ENCODE assay signal across 11 cellular contexts in genomic region chr9:93505518-93506123, GRCh38. TPM values are rescaled to one million over a fixed set of nuclear protein-coding genes. Genes with fewer than 3 reads are reported as not detected.
DNase-seq lines count a peak whose midpoint lies in the region; ATAC-seq and TF ChIP-seq lines count a peak whose summit lies in the region.
"Had no signal": no experiment of that assay in that cellular context is flagged by ENCODE, and none has a peak within 500 bp of the region (broad histone marks: within the 10 kb centered on the region; RNA-seq: fewer than 3 reads in every experiment).

No MANE protein-coding gene starts in this region.

- H3K27me3 Mint-ChIP-seq in osteocyte (ENCODE audit: unreplicated experiment): no peaks in the 10 kb centered on the region
- H3K27me3 Mint-ChIP-seq in activated CD4-positive, alpha-beta T cell treated with anti-CD3 and anti-CD28 coated beads, Interleukin-2, amount 10 ng/mL, durations not matched to agents 7 days and 5 days: no peaks in the 10 kb centered on the region
- H3K27me3 Mint-ChIP-seq: stimulated activated naive CD8-positive, alpha-beta T cell treated with anti-CD3 and anti-CD28 coated beads, Interleukin-15, amount 100 ng/mL, for 72 hours had no signal

- CTCF ChIA-PET in activated CD4-positive, alpha-beta T cell treated with anti-CD3 and anti-CD28 coated beads, Interleukin-2, amount 10 ng/mL, durations not matched to agents 7 days and 5 days (lab: Charles Lee): no interaction called here

- no peaks in the 10 kb centered on the region for H3K9me3 Mint-ChIP-seq in osteocyte (ENCODE audit: unreplicated experiment)
- no peaks in the 10 kb centered on the region for H3K9me3 Mint-ChIP-seq in activated CD4-positive, alpha-beta T cell treated with anti-CD3 and anti-CD28 coated beads, Interleukin-2, amount 10 ng/mL, durations not matched to agents 7 days and 5 days
- H3K9me3 Mint-ChIP-seq: stimulated activated naive CD8-positive, alpha-beta T cell treated with anti-CD3 and anti-CD28 coated beads, Interleukin-15, amount 100 ng/mL, for 72 hours had no signal

- H3K4me1 Mint-ChIP-seq in osteocyte (ENCODE audit: unreplicated experiment): peaks cover 54% of the 10 kb centered on the region
- H3K4me1 Mint-ChIP-seq in activated CD4-positive, alpha-beta T cell treated with anti-CD3 and anti-CD28 coated beads, Interleukin-2, amount 10 ng/mL, durations not matched to agents 7 days and 5 days: peaks cover 56% of the 10 kb centered on the region

- H3K4me3 ChIP-seq in choroid plexus epithelial cell (ENCODE audit: low read depth, low read length): no peak overlapping the region

- peak overlapping the region; percentile 47 for H3K27ac Mint-ChIP-seq in osteocyte (ENCODE audit: unreplicated experiment)
- no peak overlapping the region for H3K27ac Mint-ChIP-seq in activated CD4-positive, alpha-beta T cell treated with anti-CD3 and anti-CD28 coated beads, Interleukin-2, amount 10 ng/mL, durations not matched to agents 7 days and 5 days

- TF ChIP-seq CTCF in choroid plexus epithelial cell (conservative IDR thresholded peaks at IDR 0.05; ENCODE audit: low read depth, low read length) (no peak), osteocyte (IDR thresholded peaks at IDR 0.05) (no peak)

- H3K36me3 Mint-ChIP-seq in osteocyte (ENCODE audit: unreplicated experiment): peaks cover 12% of the 10 kb centered on the region
- peaks cover 59% of the 10 kb centered on the region for H3K36me3 Mint-ChIP-seq in activated CD4-positive, alpha-beta T cell treated with anti-CD3 and anti-CD28 coated beads, Interleukin-2, amount 10 ng/mL, durations not matched to agents 7 days and 5 days (ENCODE audit: low read depth)

- DNase-seq in GF-D8 (lab: John Stamatoyannopoulos, UW) (peak; percentile 35), NOMO-1 treated with dmso at 0.1 percent for 144 hours (lab: John Stamatoyannopoulos, UW; ENCODE audit: unreplicated experiment) (peak; percentile 82), choroid plexus epithelial cell (ENCODE audit: low read depth) (peak; percentile 32), osteocyte (ENCODE audit: extremely low spot score, unreplicated experiment) (no peak), amygdala (lab: John Stamatoyannopoulos, UW) (no peak), cerebellum (ENCODE audit: low spot score) (no peak)
- no peak for DNase-seq in activated CD4-positive, alpha-beta T cell treated with anti-CD3 and anti-CD28 coated beads, Interleukin-2, amount 10 ng/mL, durations not matched to agents 7 days and 5 days
- DNase-seq: GDM1; stimulated activated CD4-positive, alpha-beta T cell treated with anti-CD3 and anti-CD28 coated beads, Interleukin-4, amount 100 ng/mL, for 1 hour; stimulated activated naive CD8-positive, alpha-beta T cell treated with anti-CD3 and anti-CD28 coated beads, Interleukin-15, amount 100 ng/mL, for 72 hours had no signal

- POLR2A ChIA-PET in activated CD4-positive, alpha-beta T cell treated with anti-CD3 and anti-CD28 coated beads, Interleukin-2, amount 10 ng/mL, durations not matched to agents 7 days and 5 days (lab: Charles Lee): no interaction called here

- no peak overlapping the region for H3K4me3 Mint-ChIP-seq in osteocyte (ENCODE audit: unreplicated experiment)
- H3K4me3 Mint-ChIP-seq in activated CD4-positive, alpha-beta T cell treated with anti-CD3 and anti-CD28 coated beads, Interleukin-2, amount 10 ng/mL, durations not matched to agents 7 days and 5 days: no peak overlapping the region
- H3K4me3 Mint-ChIP-seq: stimulated activated naive CD8-positive, alpha-beta T cell treated with anti-CD3 and anti-CD28 coated beads, Interleukin-15, amount 100 ng/mL, for 72 hours had no signal

- no peak for ATAC-seq in GM21825 (IDR thresholded peaks at IDR 0.05; ENCODE audit: unreplicated experiment)

RNA-seq across cellular contexts. Expression of gene FAM120AOS, which starts 52.2 kb away (rescaled TPM):
- 33.9 and 36.4 TPM in 2 replicates for total RNA-seq in osteocyte
- 10 to 100 TPM; 34.9 to 35.4 TPM for total RNA-seq in activated CD4-positive, alpha-beta T cell treated with anti-CD3 and anti-CD28 coated beads, Interleukin-2, amount 10 ng/mL, durations not matched to agents 7 days and 5 days
- total RNA-seq in cerebellum: 24.7 TPM

RNA-seq across cellular contexts. Expression of gene FAM120A, which starts 54.1 kb away (rescaled TPM):
- total RNA-seq in osteocyte (93.1 and 95.9 TPM in 2 replicates), cerebellum (72.9 TPM)
- total RNA-seq in activated CD4-positive, alpha-beta T cell treated with anti-CD3 and anti-CD28 coated beads, Interleukin-2, amount 10 ng/mL, durations not matched to agents 7 days and 5 days: 100 to 1,000 TPM; 118 to 135 TPM

Comparison
In these comparisons a context has a peak if more than half of its experiments do, and no peak if none do; other contexts are left out.
1. DNase-seq: peak in GF-D8 (single experiment), NOMO-1 treated with dmso at 0.1 percent for 144 hours (single experiment) and choroid plexus epithelial cell (single experiment); none in osteocyte (single experiment), activated CD4-positive, alpha-beta T cell treated with anti-CD3 and anti-CD28 coated beads, Interleukin-2, amount 10 ng/mL, durations not matched to agents 7 days and 5 days (single experiment), amygdala (0 of 56) and cerebellum (single experiment).